In genomic region chr2:74225698-74226459, GRCh38 we compare ENCODE assay signal across 22 cellular contexts. TPM values are rescaled to one million over a fixed set of nuclear protein-coding genes. Genes with fewer than 3 reads are reported as not detected.
DNase-seq lines count a peak whose midpoint lies in the region; ATAC-seq, FAIRE-seq and TF ChIP-seq lines count a peak whose summit lies in the region.
"Had no signal": no experiment of that assay in that cellular context is flagged by ENCODE, and none has a peak within 500 bp of the region (broad histone marks: within the 10 kb centered on the region; RNA-seq: fewer than 3 reads in every experiment).

No MANE protein-coding gene starts in this region.

- BruUV-seq in HepG2 (replicated peaks; lab: Mats Ljungman, UMichigan) = no TSS peak

- H3K4me3 ChIP-seq in HepG2 (replicated peaks in 1 of 3; ENCODE audit: insufficient read depth in 1 of 3, low read depth in 2 of 3, low read length in 3 of 3) (no peak overlapping the region), right lobe of liver (no peak overlapping the region), astrocyte (ENCODE audit: insufficient read depth, low read depth, low read length) (no peak overlapping the region), left ventricle myocardium inferior (peak overlapping the region; percentile 64)
- H3K4me3 ChIP-seq: body of pancreas, left lung had no signal

- POLR2A ChIA-PET in HepG2 (lab: Yijun Ruan, JAX) = no interaction called here

- peaks cover 0 to 4% of the 10 kb centered on the region in 2 experiments; a peak in 1 of 5 replicates for H3K27me3 ChIP-seq in HepG2 (ENCODE audit: control insufficient read depth in 1 of 2, insufficient read depth in 2 of 2, low read length in 2 of 2)
- H3K27me3 ChIP-seq in right lobe of liver = no peaks in the 10 kb centered on the region
- no peaks in the 10 kb centered on the region for H3K27me3 ChIP-seq in astrocyte (ENCODE audit: insufficient read depth, low read length)
- no peaks in the 10 kb centered on the region for H3K27me3 ChIP-seq in left ventricle myocardium inferior (ENCODE audit: low read depth)
- H3K27me3 ChIP-seq: body of pancreas, left lung had no signal

- TF ChIP-seq RAD21 in HepG2 (CRISPR knock-in tag; IDR thresholded peaks at IDR 0.05) = no peak

- H3K27ac ChIP-seq in HepG2 (ENCODE audit: extremely low read length, insufficient read depth, low read length) = no peak overlapping the region
- no peak overlapping the region for H3K27ac ChIP-seq in right lobe of liver
- H3K27ac ChIP-seq in astrocyte (ENCODE audit: low read depth, low read length) = no peak overlapping the region
- H3K27ac ChIP-seq in left ventricle myocardium inferior (replicated peaks) = peak overlapping the region; percentile 87
- H3K27ac ChIP-seq: left lung had no signal

- CTCF ChIA-PET in HepG2 (lab: Yijun Ruan, JAX; ENCODE audit: low intra/inter-chr PET ratio, low total read pairs) = no interaction called here

- DNase-seq in HepG2 (ENCODE audit: low spot score) = no peak
- no peak for DNase-seq in right lobe of liver
- DNase-seq in astrocyte (ENCODE audit: low read depth) = no peak
- peak; percentile 26 for DNase-seq in left ventricle myocardium inferior
- DNase-seq in stimulated activated naive B cell treated with anti-CD40 and anti-IgM and Interleukin-4, amounts not matched to agents 10 μg/mL and 1 μg/mL and 100 μg/mL, for 72 hours = no peak
- DNase-seq in glomerular visceral epithelial cell (ENCODE audit: extremely low spot score) = no peak
- DNase-seq in activated CD4-positive, alpha-beta T cell treated with anti-CD3 and anti-CD28 coated beads, Interleukin-2, amount 50 U/mL, for 1 hour = no peak
- DNase-seq in KG1 (lab: John Stamatoyannopoulos, UW) = no peak
- DNase-seq: activated naive CD8-positive, alpha-beta T cell treated with anti-CD3 and anti-CD28 coated beads, Interleukin-2, amount 10 ng/mL, durations not matched to agents 7 days and 5 days; DMS153; GF-D8; left lung; midbrain; NCI-H1694; NCI-H526 treated with DMSO at 0.1 percent for 48 hours; RPMI8226; stimulated activated CD4-positive, alpha-beta T cell treated with anti-CD3 and anti-CD28 coated beads, Interleukin-1b, Interleukin-23, amount 100 ng/mL, for 48 hours; T1000 had no signal

- H3K27ac Mint-ChIP-seq in astrocyte (ENCODE audit: unreplicated experiment) = peak overlapping the region; percentile 74
- H3K27ac Mint-ChIP-seq in stimulated activated naive B cell treated with anti-CD40 and anti-IgM and Interleukin-4, amounts not matched to agents 10 μg/mL and 1 μg/mL and 100 μg/mL, for 72 hours = peak overlapping the region; percentile 51
- H3K27ac Mint-ChIP-seq: activated naive CD8-positive, alpha-beta T cell treated with anti-CD3 and anti-CD28 coated beads, Interleukin-2, amount 10 ng/mL, durations not matched to agents 7 days and 5 days; activated T-helper 1 cell treated with anti-CD3 and anti-CD28 coated beads, Interleukin-12 subunit alpha, Interleukin-12 subunit beta, Interleukin-2, Interleukin-4 antibody, amounts not matched to agents 30 ng/mL and 10 ng/mL and 1 ng/mL, durations not matched to agents 14 hours and 24 hours and 36 hours had no signal

- H3K79me2 ChIP-seq in HepG2 (ENCODE audit: insufficient read depth, low read length) (no peaks in the 10 kb centered on the region), astrocyte (ENCODE audit: insufficient read depth, low read length) (no peaks in the 10 kb centered on the region)

- TF ChIP-seq POLR2A in HepG2 (IDR thresholded peaks at IDR 0.05; ENCODE audit: insufficient read depth in 1 of 2, low read depth in 2 of 2, low read length in 2 of 2) (no peak), right lobe of liver (IDR thresholded peaks at IDR 0.05) (no peak)

- H3K4me2 ChIP-seq in HepG2 (ENCODE audit: low read depth, low read length) (no peak overlapping the region), astrocyte (ENCODE audit: low read length) (no peak overlapping the region)

- H3K9me3 ChIP-seq in HepG2 (ENCODE audit: low read length) = no peaks in the 10 kb centered on the region
- H3K9me3 ChIP-seq in right lobe of liver = no peaks in the 10 kb centered on the region
- H3K9me3 ChIP-seq in astrocyte (ENCODE audit: insufficient read depth, low read depth, low read length) = no peaks in the 10 kb centered on the region
- H3K9me3 ChIP-seq in left ventricle myocardium inferior (replicated peaks) = no peaks in the 10 kb centered on the region
- H3K9me3 ChIP-seq: body of pancreas, left lung had no signal

- H3K36me3 ChIP-seq in HepG2 (replicated peaks in 1 of 2; ENCODE audit: control insufficient read depth in 1 of 2, insufficient read depth in 2 of 2, low read length in 2 of 2) (no peaks in the 10 kb centered on the region), right lobe of liver (no peaks in the 10 kb centered on the region), astrocyte (ENCODE audit: insufficient read depth, low read length) (no peaks in the 10 kb centered on the region), left ventricle myocardium inferior (peaks cover 5% of the 10 kb centered on the region)

- H3K36me3 Mint-ChIP-seq in astrocyte (ENCODE audit: low read depth, unreplicated experiment) = peaks cover 26% of the 10 kb centered on the region
- peaks cover 20 to 54% of the 10 kb centered on the region in 2 donors for H3K36me3 Mint-ChIP-seq in stimulated activated naive B cell treated with anti-CD40 and anti-IgM and Interleukin-4, amounts not matched to agents 10 μg/mL and 1 μg/mL and 100 μg/mL, for 72 hours

- H2AFZ ChIP-seq in HepG2 (ENCODE audit: low read length) (no peak overlapping the region), astrocyte (ENCODE audit: low read depth, low read length) (no peak overlapping the region)

- TF ChIP-seq CTCF in HepG2 (CRISPR knock-in tag; IDR thresholded peaks at IDR 0.05) (no peak), right lobe of liver (IDR thresholded peaks at IDR 0.05) (no peak), astrocyte (IDR thresholded peaks at IDR 0.05; ENCODE audit: insufficient read depth, low read depth, low read length) (no peak), left ventricle myocardium inferior (IDR thresholded peaks at IDR 0.05; ENCODE audit: borderline replicate concordance) (no peak)

- WGBS in HepG2 (ENCODE audit: low lambda C conversion rate) = 48% methylated on average over 3 of the region's 4 CpGs
- WGBS in right lobe of liver (ENCODE audit: insufficient coverage, low coverage, low lambda C conversion rate, missing lambda C conversion rate) = 94% methylated on average over 3 of the region's 4 CpGs

- intact Hi-C loops in HepG2 (cut with micrococcal nuclease; ENCODE audit: unreplicated experiment) (no loop called here), right lobe of liver (cut with DNase I) (no loop called here), left ventricle myocardium inferior (cut with micrococcal nuclease) (no loop called here)

- TF ChIP-seq EP300 in HepG2 (IDR thresholded peaks at IDR 0.05; ENCODE audit: low read depth in 2 of 2, low read length in 2 of 2) (no peak), HepG2 (CRISPR knock-in tag; IDR thresholded peaks at IDR 0.05; ENCODE audit: borderline replicate concordance) (no peak)

- H4K20me1 ChIP-seq in HepG2 (ENCODE audit: insufficient read depth, low read length) = no peaks in the 10 kb centered on the region
- peaks cover 4% of the 10 kb centered on the region for H4K20me1 ChIP-seq in astrocyte (ENCODE audit: insufficient read depth, low read length)

- ATAC-seq in HepG2 (peak; percentile 2; the same call in 2 of the 3 replicates), right lobe of liver (no peak)
- peak in 1 of 2 donors; percentile 8 for ATAC-seq in stimulated activated naive B cell treated with anti-CD40 and anti-IgM and Interleukin-4, amounts not matched to agents 10 μg/mL and 1 μg/mL and 100 μg/mL, for 72 hours (replicated peaks)
- ATAC-seq: left lung had no signal

- H3K4me1 ChIP-seq in HepG2 (ENCODE audit: insufficient read depth, low read length) = no peaks in the 10 kb centered on the region; the same call in 1 of the 2 replicates
- H3K4me1 ChIP-seq in right lobe of liver = no peaks in the 10 kb centered on the region
- H3K4me1 ChIP-seq in astrocyte (ENCODE audit: insufficient read depth, low read length) = no peaks in the 10 kb centered on the region
- peaks cover 25% of the 10 kb centered on the region for H3K4me1 ChIP-seq in left ventricle myocardium inferior

- no peak overlapping the region for H3K4me3 Mint-ChIP-seq in astrocyte (ENCODE audit: unreplicated experiment)
- H3K4me3 Mint-ChIP-seq in stimulated activated naive B cell treated with anti-CD40 and anti-IgM and Interleukin-4, amounts not matched to agents 10 μg/mL and 1 μg/mL and 100 μg/mL, for 72 hours = no peak overlapping the region
- H3K4me3 Mint-ChIP-seq: activated naive CD8-positive, alpha-beta T cell treated with anti-CD3 and anti-CD28 coated beads, Interleukin-2, amount 10 ng/mL, durations not matched to agents 7 days and 5 days; activated T-helper 1 cell treated with anti-CD3 and anti-CD28 coated beads, Interleukin-12 subunit alpha, Interleukin-12 subunit beta, Interleukin-2, Interleukin-4 antibody, amounts not matched to agents 30 ng/mL and 10 ng/mL and 1 ng/mL, durations not matched to agents 14 hours and 24 hours and 36 hours; CD14-positive monocyte had no signal

- H3K27me3 Mint-ChIP-seq in astrocyte (ENCODE audit: low read depth, unreplicated experiment) = peaks cover 4% of the 10 kb centered on the region
- no peaks in the 10 kb centered on the region for H3K27me3 Mint-ChIP-seq in stimulated activated naive B cell treated with anti-CD40 and anti-IgM and Interleukin-4, amounts not matched to agents 10 μg/mL and 1 μg/mL and 100 μg/mL, for 72 hours
- H3K27me3 Mint-ChIP-seq: activated naive CD8-positive, alpha-beta T cell treated with anti-CD3 and anti-CD28 coated beads, Interleukin-2, amount 10 ng/mL, durations not matched to agents 7 days and 5 days had no signal

- in situ Hi-C loops in HepG2 (cut with HindIII; ENCODE audit: extremely low pct_ligation_motif_present, low pct_unique_long_range_greater_than_20kb) = no loop called here

- peaks cover 12% of the 10 kb centered on the region for H3K4me1 Mint-ChIP-seq in astrocyte (ENCODE audit: low read depth, unreplicated experiment)
- H3K4me1 Mint-ChIP-seq in stimulated activated naive B cell treated with anti-CD40 and anti-IgM and Interleukin-4, amounts not matched to agents 10 μg/mL and 1 μg/mL and 100 μg/mL, for 72 hours = peaks cover 0 to 7% of the 10 kb centered on the region in 2 donors

- no peak for FAIRE-seq in HepG2 (lab: Jason Lieb, UNC)
- no peak for FAIRE-seq in astrocyte (lab: Jason Lieb, UNC)
- FAIRE-seq: colon had no signal

- H3K9me3 Mint-ChIP-seq in astrocyte (ENCODE audit: unreplicated experiment) = no peaks in the 10 kb centered on the region
- no peaks in the 10 kb centered on the region for H3K9me3 Mint-ChIP-seq in stimulated activated naive B cell treated with anti-CD40 and anti-IgM and Interleukin-4, amounts not matched to agents 10 μg/mL and 1 μg/mL and 100 μg/mL, for 72 hours
- H3K9me3 Mint-ChIP-seq: activated naive CD8-positive, alpha-beta T cell treated with anti-CD3 and anti-CD28 coated beads, Interleukin-2, amount 10 ng/mL, durations not matched to agents 7 days and 5 days; activated T-helper 1 cell treated with anti-CD3 and anti-CD28 coated beads, Interleukin-12 subunit alpha, Interleukin-12 subunit beta, Interleukin-2, Interleukin-4 antibody, amounts not matched to agents 30 ng/mL and 10 ng/mL and 1 ng/mL, durations not matched to agents 14 hours and 24 hours and 36 hours had no signal

- H3K9ac ChIP-seq in HepG2 (ENCODE audit: insufficient read depth, low read depth, low read length) (no peak overlapping the region), astrocyte (ENCODE audit: low read length) (no peak overlapping the region)

RNA-seq across cellular contexts. Expression of gene MTHFD2, which starts 27.5 kb away (rescaled TPM):
- 188 and 281 TPM in 2 replicates for total RNA-seq in HepG2 (2016; rRNA removed; fragmentation: Illumina TruSeq; extraction: Trizol)
- total RNA-seq in HepG2 (2016; cell fraction: cytosol; rRNA removed; fragmentation: Illumina TruSeq; extraction: Trizol; ENCODE audit: low read depth) = 38.9 and 41.2 TPM in 2 replicates
- total RNA-seq in HepG2 (2016; cell fraction: insoluble cytoplasmic fraction; rRNA removed; fragmentation: Illumina TruSeq; extraction: Trizol) = 188 and 279 TPM in 2 replicates
- total RNA-seq in HepG2 (2016; cell fraction: membrane; rRNA removed; fragmentation: Illumina TruSeq; extraction: Trizol) = 132 and 142 TPM in 2 replicates
- 70.7 and 79.0 TPM in 2 replicates for total RNA-seq in HepG2 (2016; cell fraction: nucleus; rRNA removed; fragmentation: Illumina TruSeq; extraction: Trizol)
- 197 and 269 TPM in 2 replicates for polyA plus RNA-seq in HepG2 (2011; rRNA removed)
- polyA plus RNA-seq in HepG2 (2011; cell fraction: cytosol; rRNA removed) = 162 and 205 TPM in 2 replicates
- polyA plus RNA-seq in HepG2 (2011; cell fraction: nucleus; rRNA removed) = 88.5 and 89.7 TPM in 2 replicates
- polyA plus RNA-seq in HepG2 (2012) = 224 and 287 TPM in 2 replicates
- polyA plus RNA-seq in HepG2 (2016; cell fraction: cytosol; fragmentation: Illumina TruSeq; extraction: Trizol; ENCODE audit: low read depth) = 31.0 and 33.2 TPM in 2 replicates
- 225 and 240 TPM in 2 replicates for polyA plus RNA-seq in HepG2 (2016; cell fraction: insoluble cytoplasmic fraction; fragmentation: Illumina TruSeq; extraction: Trizol; ENCODE audit: low read depth)
- polyA plus RNA-seq in HepG2 (2016; cell fraction: membrane; fragmentation: Illumina TruSeq; extraction: Trizol; ENCODE audit: low read depth) = 83.1 and 83.6 TPM in 2 replicates
- polyA plus RNA-seq in HepG2 (2016; cell fraction: nucleus; fragmentation: Illumina TruSeq; extraction: Trizol; ENCODE audit: insufficient read depth, low read depth) = 100 and 101 TPM in 2 replicates
- polyA minus RNA-seq in HepG2 (2011; rRNA and poly(A)+ RNA removed; ENCODE audit: low replicate concordance) = 148 and 336 TPM in 2 replicates
- polyA minus RNA-seq in HepG2 (2011; cell fraction: cytosol; rRNA and poly(A)+ RNA removed) = 201 and 205 TPM in 2 replicates
- 97.9 and 128 TPM in 2 replicates for polyA minus RNA-seq in HepG2 (2011; cell fraction: nucleus; rRNA and poly(A)+ RNA removed)
- 1 to 10 TPM in 5 of 6 experiments, under 1 TPM in 1; 0.31 to 7.4 (median 2.0) TPM for total RNA-seq in right lobe of liver
- 350 and 365 TPM in 2 replicates for total RNA-seq in astrocyte
- 17.8 TPM for total RNA-seq in left ventricle myocardium inferior

RNA-seq across cellular contexts. Expression of gene MOB1A, which starts 47.2 kb away (rescaled TPM):
- total RNA-seq in HepG2 (2016; rRNA removed; fragmentation: Illumina TruSeq; extraction: Trizol) (139 and 217 TPM in 2 replicates), right lobe of liver (10 to 100 TPM; 29.8 to 48.0 (median 32.9) TPM), astrocyte (107 and 116 TPM in 2 replicates), left ventricle myocardium inferior (54.9 TPM)
- total RNA-seq in HepG2 (2016; cell fraction: cytosol; rRNA removed; fragmentation: Illumina TruSeq; extraction: Trizol; ENCODE audit: low read depth) = 26.2 and 34.3 TPM in 2 replicates
- 135 and 223 TPM in 2 replicates for total RNA-seq in HepG2 (2016; cell fraction: insoluble cytoplasmic fraction; rRNA removed; fragmentation: Illumina TruSeq; extraction: Trizol)
- 73.7 and 77.9 TPM in 2 replicates for total RNA-seq in HepG2 (2016; cell fraction: membrane; rRNA removed; fragmentation: Illumina TruSeq; extraction: Trizol)
- total RNA-seq in HepG2 (2016; cell fraction: nucleus; rRNA removed; fragmentation: Illumina TruSeq; extraction: Trizol) = 58.0 and 69.5 TPM in 2 replicates
- 33.2 and 48.2 TPM in 2 replicates for polyA plus RNA-seq in HepG2 (2011; rRNA removed)
- 17.6 and 27.6 TPM in 2 replicates for polyA plus RNA-seq in HepG2 (2011; cell fraction: cytosol; rRNA removed)
- 10.7 and 17.1 TPM in 2 replicates for polyA plus RNA-seq in HepG2 (2011; cell fraction: nucleus; rRNA removed)
- 42.5 and 50.3 TPM in 2 replicates for polyA plus RNA-seq in HepG2 (2012)
- polyA plus RNA-seq in HepG2 (2016; cell fraction: cytosol; fragmentation: Illumina TruSeq; extraction: Trizol; ENCODE audit: low read depth) = 18.1 and 21.3 TPM in 2 replicates
- polyA plus RNA-seq in HepG2 (2016; cell fraction: insoluble cytoplasmic fraction; fragmentation: Illumina TruSeq; extraction: Trizol; ENCODE audit: low read depth) = 128 and 131 TPM in 2 replicates
- polyA plus RNA-seq in HepG2 (2016; cell fraction: membrane; fragmentation: Illumina TruSeq; extraction: Trizol; ENCODE audit: low read depth) = 35.8 and 42.0 TPM in 2 replicates
- 52.2 and 58.5 TPM in 2 replicates for polyA plus RNA-seq in HepG2 (2016; cell fraction: nucleus; fragmentation: Illumina TruSeq; extraction: Trizol; ENCODE audit: insufficient read depth, low read depth)
- 17.0 and 33.6 TPM in 2 replicates for polyA minus RNA-seq in HepG2 (2011; rRNA and poly(A)+ RNA removed; ENCODE audit: low replicate concordance)
- polyA minus RNA-seq in HepG2 (2011; cell fraction: cytosol; rRNA and poly(A)+ RNA removed) = 28.0 and 36.2 TPM in 2 replicates
- 30.4 and 30.7 TPM in 2 replicates for polyA minus RNA-seq in HepG2 (2011; cell fraction: nucleus; rRNA and poly(A)+ RNA removed)
